Comparison of ENCODE assay signal across 19 cellular contexts in genomic region chr13:99955107-99955746, GRCh38. TPM values are rescaled to one million over a fixed set of nuclear protein-coding genes. Genes with fewer than 3 reads are reported as not detected.
DNase-seq lines count a peak whose midpoint lies in the region; ATAC-seq lines count a peak whose summit lies in the region.
"Had no signal": no experiment of that assay in that cellular context is flagged by ENCODE, and none has a peak within 500 bp of the region (broad histone marks: within the 10 kb centered on the region; RNA-seq: fewer than 3 reads in every experiment).

No MANE protein-coding gene starts in this region.

- no peak overlapping the region for H4K91ac ChIP-seq in mesenchymal stem cell (ENCODE audit: low read length)

- H3K27me3 ChIP-seq in mesenchymal stem cell (ENCODE audit: control insufficient read depth in 1 of 2, insufficient read depth in 1 of 2, low read length in 2 of 2) (peaks cover 38 to 99% of the 10 kb centered on the region in 2 experiments), subcutaneous abdominal adipose tissue (ENCODE audit: control insufficient read depth in 5 of 5, insufficient read depth in 4 of 5, low read length in 5 of 5) (peaks cover 67 to 90% (median 74%) of the 10 kb centered on the region in 5 donors)

- no peak overlapping the region for H2BK15ac ChIP-seq in mesenchymal stem cell (ENCODE audit: low read depth, poor library complexity, severe bottlenecking)

- no peak overlapping the region for H2BK12ac ChIP-seq in mesenchymal stem cell (ENCODE audit: low read length in 2 of 2)

- no peaks in the 10 kb centered on the region for H3K9me3 ChIP-seq in mesenchymal stem cell (ENCODE audit: control insufficient read depth, low read length)
- H3K9me3 ChIP-seq in subcutaneous abdominal adipose tissue (ENCODE audit: control insufficient read depth in 5 of 5, low read length in 5 of 5): no peaks in the 10 kb centered on the region
- H3K9me3 ChIP-seq: body of pancreas, upper lobe of right lung had no signal

- peak overlapping the region in 1 of 2 experiments; percentile 71 for H3K4me3 ChIP-seq in mesenchymal stem cell (ENCODE audit: insufficient read depth in 1 of 2, low read depth in 1 of 2, low read length in 2 of 2)
- H3K4me3 ChIP-seq in subcutaneous abdominal adipose tissue (ENCODE audit: low read depth in 1 of 5, low read length in 5 of 5): peak overlapping the region in 4 of 5 donors; percentile 48 to 63 (median 58)
- H3K4me3 ChIP-seq: BLaER1, body of pancreas had no signal

- H2AFZ ChIP-seq in mesenchymal stem cell (ENCODE audit: low read depth, low read length): no peak overlapping the region

- no peak overlapping the region for H3K14ac ChIP-seq in mesenchymal stem cell (ENCODE audit: low read length in 2 of 2)

- no peak for ATAC-seq in GM18520 (IDR thresholded peaks at IDR 0.05; ENCODE audit: unreplicated experiment)
- ATAC-seq in GM21390 (IDR thresholded peaks at IDR 0.05; ENCODE audit: unreplicated experiment): no peak
- ATAC-seq: activated CD4-positive, CD25-positive, alpha-beta regulatory T cell treated with anti-CD3 and anti-CD28 coated beads, Interleukin-2, amount 50 U/mL, for 24 hours; body of pancreas; upper lobe of right lung had no signal

- peaks cover 9% of the 10 kb centered on the region for H3K4me1 Mint-ChIP-seq in T-helper 1 cell treated with Interleukin-12 subunit alpha and Interleukin-12 subunit beta and Interleukin-4 antibody, amounts not matched to agents 30 μg/mL and 1 μg/mL, for 36 hours (ENCODE audit: low read depth)

- H3K4me1 ChIP-seq in mesenchymal stem cell (ENCODE audit: control insufficient read depth, insufficient read depth, low read depth, low read length): peaks cover 30% of the 10 kb centered on the region
- H3K4me1 ChIP-seq in subcutaneous abdominal adipose tissue (ENCODE audit: control insufficient read depth in 5 of 5, insufficient read depth in 5 of 5, low read length in 5 of 5): peaks cover 0 to 40% (median 32%) of the 10 kb centered on the region in 5 donors

- no peak overlapping the region for H2AK5ac ChIP-seq in mesenchymal stem cell (ENCODE audit: low read length, severe bottlenecking)

- no peak overlapping the region for H4K8ac ChIP-seq in mesenchymal stem cell (ENCODE audit: low read length)

- 64% methylated on average over 21 of the region's 21 CpGs for WGBS in mesenchymal stem cell

- H3K79me1 ChIP-seq in mesenchymal stem cell (replicated peaks; ENCODE audit: low read length, poor library complexity, severe bottlenecking): no peaks in the 10 kb centered on the region

- H3K4me3 Mint-ChIP-seq in T-helper 1 cell treated with Interleukin-12 subunit alpha and Interleukin-12 subunit beta and Interleukin-4 antibody, amounts not matched to agents 30 μg/mL and 1 μg/mL, for 36 hours: no peak overlapping the region

- no peak overlapping the region for H3K4ac ChIP-seq in mesenchymal stem cell (ENCODE audit: low read depth in 1 of 2, low read length in 2 of 2)

- H2BK5ac ChIP-seq in mesenchymal stem cell (ENCODE audit: low read depth, low read length, poor library complexity, severe bottlenecking): no peak overlapping the region

- H2BK120ac ChIP-seq in mesenchymal stem cell (ENCODE audit: low read depth, low read length): no peak overlapping the region

- H3K9ac ChIP-seq in mesenchymal stem cell (ENCODE audit: low read length) (no peak overlapping the region), subcutaneous abdominal adipose tissue (ENCODE audit: low read length in 5 of 5) (no peak overlapping the region)
- H3K9ac ChIP-seq: BLaER1 had no signal

- H3K36me3 Mint-ChIP-seq in T-helper 1 cell treated with Interleukin-12 subunit alpha and Interleukin-12 subunit beta and Interleukin-4 antibody, amounts not matched to agents 30 μg/mL and 1 μg/mL, for 36 hours (ENCODE audit: low read depth): no peaks in the 10 kb centered on the region

- peaks cover 93% of the 10 kb centered on the region for H3K27me3 Mint-ChIP-seq in T-helper 1 cell treated with Interleukin-12 subunit alpha and Interleukin-12 subunit beta and Interleukin-4 antibody, amounts not matched to agents 30 μg/mL and 1 μg/mL, for 36 hours (ENCODE audit: low read depth)

- DNase-seq in T-helper 1 cell: no peak
- peak; percentile 53 for DNase-seq in ecto neural progenitor cell (ENCODE audit: low spot score)
- no peak for DNase-seq in mesenchymal stem cell
- no peak for DNase-seq in amniotic stem cell (lab: John Stamatoyannopoulos, UW)
- DNase-seq: activated naive CD4-positive, alpha-beta T cell; body of pancreas; DMS 273 treated with DMSO at 0.1 percent for 48 hours; hypothalamus; NCI-H146; NK-92 treated with Interleukin-12 subunit alpha and Interleukin-12 subunit beta, amount 100 ng/mL, for 24 hours; T-helper 2 cell; upper lobe of right lung had no signal

- H3K36me3 ChIP-seq in mesenchymal stem cell (ENCODE audit: control insufficient read depth in 1 of 2, insufficient read depth in 2 of 2, low read depth in 1 of 2, low read length in 2 of 2) (no peaks in the 10 kb centered on the region), subcutaneous abdominal adipose tissue (ENCODE audit: control insufficient read depth in 5 of 5, insufficient read depth in 5 of 5, low read length in 5 of 5) (no peaks in the 10 kb centered on the region)
- H3K36me3 ChIP-seq: BLaER1, upper lobe of right lung had no signal

- H3K9me3 Mint-ChIP-seq in T-helper 1 cell treated with Interleukin-12 subunit alpha and Interleukin-12 subunit beta and Interleukin-4 antibody, amounts not matched to agents 30 μg/mL and 1 μg/mL, for 36 hours: no peaks in the 10 kb centered on the region

- H3K27ac ChIP-seq in mesenchymal stem cell (ENCODE audit: low read length, poor library complexity, severe bottlenecking) (no peak overlapping the region), subcutaneous abdominal adipose tissue (ENCODE audit: low read depth, low read length) (no peak overlapping the region)
- H3K27ac ChIP-seq: 22Rv1, BLaER1, body of pancreas, upper lobe of right lung had no signal

- no peak overlapping the region for H3K23ac ChIP-seq in mesenchymal stem cell (ENCODE audit: low read length in 2 of 2)

- peak overlapping the region; percentile 55 for H3K4me2 ChIP-seq in mesenchymal stem cell (ENCODE audit: low read length, poor library complexity, severe bottlenecking)
- H3K4me2 ChIP-seq: BLaER1 had no signal

- H3K27ac Mint-ChIP-seq in T-helper 1 cell treated with Interleukin-12 subunit alpha and Interleukin-12 subunit beta and Interleukin-4 antibody, amounts not matched to agents 30 μg/mL and 1 μg/mL, for 36 hours: peak overlapping the region; percentile 1

- H3K18ac ChIP-seq in mesenchymal stem cell (ENCODE audit: low read depth in 1 of 2, low read length in 2 of 2): no peak overlapping the region

RNA-seq across cellular contexts. Expression of gene ZIC5, which starts 16.3 kb away (rescaled TPM):
- polyA plus RNA-seq in mesenchymal stem cell (2013, experiment 1 of 2): not detected
- polyA plus RNA-seq in mesenchymal stem cell (2013, experiment 2 of 2): not detected

RNA-seq across cellular contexts. Expression of gene ZIC2, which starts 26.4 kb away (rescaled TPM):
- polyA plus RNA-seq in mesenchymal stem cell (2013, experiment 1 of 2): not detected
- polyA plus RNA-seq in mesenchymal stem cell (2013, experiment 2 of 2): not detected
